ENCODE assay signal across 25 cellular contexts in genomic region chr10:95506056-95506737, GRCh38. TPM values are rescaled to one million over a fixed set of nuclear protein-coding genes. Genes with fewer than 3 reads are reported as not detected.
DNase-seq lines count a peak whose midpoint lies in the region; ATAC-seq and TF ChIP-seq lines count a peak whose summit lies in the region.
"Had no signal": no experiment of that assay in that cellular context is flagged by ENCODE, and none has a peak within 500 bp of the region (broad histone marks: within the 10 kb centered on the region; RNA-seq: fewer than 3 reads in every experiment).

No MANE protein-coding gene starts in this region.

- intact Hi-C loops in heart right ventricle (cut with DNase I) (loop anchor here in 3 of 10 donors (5.0 to 10.0 kb wide), 3 partner anchors 34 to 51 kb away; no protein-coding TSS in a partner anchor), left cardiac atrium (cut with DNase I) (no loop called here), dorsolateral prefrontal cortex (cut with DNase I) (no loop called here), vagina (cut with DNase I) (no loop called here)

- no peak for TF ChIP-seq CTCF in heart right ventricle (IDR thresholded peaks at IDR 0.05)
- TF ChIP-seq CTCF in dorsolateral prefrontal cortex (IDR thresholded peaks at IDR 0.05 in 54 of 56, conservative IDR thresholded peaks at IDR 0.05 in 2 of 56; ENCODE audit: low read depth in 1 of 56, partially characterized antibody in 56 of 56): no peak
- no peak for TF ChIP-seq CTCF in nephron (IDR thresholded peaks at IDR 0.05; ENCODE audit: unreplicated experiment in 3 of 3)
- TF ChIP-seq CTCF in vagina (IDR thresholded peaks at IDR 0.05): no peak

- no peak for TF ChIP-seq POLR2A in vagina (IDR thresholded peaks at IDR 0.05)

- H3K9me3 Mint-ChIP-seq in nephron: no peaks in the 10 kb centered on the region
- H3K9me3 Mint-ChIP-seq: memory B cell, natural killer cell had no signal

- no peak overlapping the region for H3K4me3 ChIP-seq in heart right ventricle
- no peak overlapping the region for H3K4me3 ChIP-seq in dorsolateral prefrontal cortex
- H3K4me3 ChIP-seq in vagina: no peak overlapping the region
- H3K4me3 ChIP-seq: body of pancreas, colonic mucosa, HAP-1, upper lobe of left lung had no signal

- peaks cover 69% of the 10 kb centered on the region for H3K4me1 Mint-ChIP-seq in nephron
- H3K4me1 Mint-ChIP-seq: memory B cell, natural killer cell had no signal

- WGBS in heart right ventricle, 2 donors: 61 to 76% methylated on average over 2 of the region's 2 CpGs

- DNase-seq in heart right ventricle (no peak), left cardiac atrium (no peak), dorsolateral prefrontal cortex (no peak), vagina (ENCODE audit: extremely low spot score in 2 of 2) (no peak), AG20443 (ENCODE audit: low spot score) (no peak), NCI-H526 treated with DMSO at 0.1 percent for 48 hours (lab: John Stamatoyannopoulos, UW) (no peak)
- DNase-seq: activated naive CD4-positive, alpha-beta T cell treated with anti-CD3 and anti-CD28 coated beads, Interleukin-2, amount 50 U/mL, for 16 hours; body of pancreas; colonic mucosa; hippocampal formation; Kasumi-1; natural killer cell; NCI-H1048; NCI-H2081; NCI-H446 treated with DMSO at 0.1 percent for 48 hours; stimulated activated CD4-positive, alpha-beta T cell treated with anti-CD3 and anti-CD28 coated beads, Interleukin-1b, Interleukin-23, amount 100 ng/mL, for 48 hours; stimulated activated naive CD4-positive, alpha-beta T cell; T-helper 9 cell; upper lobe of left lung had no signal

- H3K27ac Mint-ChIP-seq in nephron: peak overlapping the region; percentile 81 to 98 (median 94)
- H3K27ac Mint-ChIP-seq: memory B cell, natural killer cell had no signal

- peak overlapping the region in 2 of 3 experiments; percentile 53 to 55 for H3K4me3 Mint-ChIP-seq in nephron
- H3K4me3 Mint-ChIP-seq: memory B cell, natural killer cell had no signal

- H3K36me3 ChIP-seq in heart right ventricle: peaks cover 0 to under 1% (median 0%) of the 10 kb centered on the region in 9 donors
- no peaks in the 10 kb centered on the region for H3K36me3 ChIP-seq in vagina
- H3K36me3 ChIP-seq: colonic mucosa, HAP-1, upper lobe of left lung had no signal

- H3K36me3 Mint-ChIP-seq in nephron (ENCODE audit: low read depth): no peaks in the 10 kb centered on the region
- H3K36me3 Mint-ChIP-seq: memory B cell, natural killer cell had no signal

- no peaks in the 10 kb centered on the region for H3K27me3 ChIP-seq in heart right ventricle
- H3K27me3 ChIP-seq in dorsolateral prefrontal cortex: no peaks in the 10 kb centered on the region
- H3K27me3 ChIP-seq in vagina: no peaks in the 10 kb centered on the region
- H3K27me3 ChIP-seq: body of pancreas, colonic mucosa, upper lobe of left lung had no signal

- H3K27ac ChIP-seq in heart right ventricle (peak overlapping the region; percentile 12 to 90 (median 60)), dorsolateral prefrontal cortex (peak overlapping the region in 53 of 59 donors; percentile 17 to 94 (median 75)), vagina (peak overlapping the region; percentile 40)
- H3K27ac ChIP-seq: colonic mucosa, parathyroid adenoma, RWPE1 had no signal

- H3K9me3 ChIP-seq in heart right ventricle (no peaks in the 10 kb centered on the region), vagina (no peaks in the 10 kb centered on the region)
- H3K9me3 ChIP-seq: body of pancreas, colonic mucosa, HAP-1, upper lobe of left lung had no signal

- H3K4me1 ChIP-seq in heart right ventricle (peaks cover 15 to 97% (median 87%) of the 10 kb centered on the region in 9 donors), vagina (peaks cover 21% of the 10 kb centered on the region)
- H3K4me1 ChIP-seq: colonic mucosa, HAP-1, parathyroid adenoma had no signal

- H3K27me3 Mint-ChIP-seq in nephron (ENCODE audit: low read depth): no peaks in the 10 kb centered on the region

- ATAC-seq in heart right ventricle: peak in 1 of 8 donors; percentile 20
- ATAC-seq in left cardiac atrium: no peak
- ATAC-seq in HG03439 (IDR thresholded peaks at IDR 0.05; ENCODE audit: unreplicated experiment): no peak
- ATAC-seq: body of pancreas, natural killer cell had no signal

RNA-seq across cellular contexts. Expression of gene SORBS1, which starts 55.0 kb away (rescaled TPM):
- total RNA-seq in heart right ventricle (1,000 to 10,000 TPM in 6 of 10 donors, 100 to 1,000 TPM in 4; 528 to 1,253 (median 1,130) TPM), left cardiac atrium (100 to 1,000 TPM; 465 to 617 TPM), dorsolateral prefrontal cortex (100 to 1,000 TPM; 191 to 480 (median 308) TPM), vagina (116 TPM)
- 100 to 1,000 TPM; 140 to 350 TPM for polyA plus RNA-seq in heart right ventricle
